In the genomic region with DNA sequence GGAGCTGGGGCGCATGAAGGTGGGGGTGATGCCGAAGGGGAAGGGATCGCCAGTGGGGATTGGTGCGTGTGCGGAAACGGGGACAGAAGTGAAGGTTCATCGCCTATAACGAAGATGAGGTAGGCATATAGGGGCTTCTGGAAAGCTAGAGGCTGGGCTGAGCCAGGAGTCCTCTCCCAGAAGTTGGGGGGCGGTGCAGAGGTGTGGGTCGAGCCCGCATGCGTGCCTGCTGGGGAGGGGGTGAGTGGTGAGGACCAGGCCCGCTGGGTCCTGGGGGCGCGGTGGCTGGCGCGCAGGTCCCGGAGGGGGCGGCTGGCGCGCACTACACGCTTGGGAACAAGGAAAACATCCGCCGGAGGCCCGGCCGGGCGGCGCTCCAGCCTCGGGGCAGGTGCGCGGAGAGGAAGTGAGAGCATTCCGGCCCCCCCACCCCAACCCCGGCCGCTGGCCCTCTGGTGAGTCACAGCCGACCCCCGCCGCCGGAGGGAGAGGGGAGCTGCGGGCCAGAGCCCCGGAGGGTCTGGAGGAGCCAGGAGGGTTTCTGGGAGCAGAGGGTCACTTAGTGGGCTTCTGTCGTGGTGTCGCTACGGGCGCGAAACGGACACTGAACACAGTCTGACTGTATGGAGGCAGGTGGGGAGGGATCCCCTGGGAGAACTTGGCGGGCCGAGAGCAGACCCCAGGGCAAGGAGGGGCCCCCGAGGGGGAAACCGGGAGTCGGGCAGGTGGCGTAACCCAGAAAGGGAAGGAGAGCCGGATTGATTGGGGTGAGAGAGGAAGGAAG, we compare ENCODE assay signal across 8 cellular contexts. TPM values are rescaled to one million over a fixed set of nuclear protein-coding genes. Genes with fewer than 3 reads are reported as not detected.
DNase-seq lines count a peak whose midpoint lies in the region; ATAC-seq and TF ChIP-seq lines count a peak whose summit lies in the region.

No MANE protein-coding gene starts in this region.

- peaks cover 38% of the 10 kb centered on the region for H3K4me1 Mint-ChIP-seq in stimulated activated naive CD8-positive, alpha-beta T cell treated with anti-CD3 and anti-CD28 coated beads, Interleukin-15, amount 100 ng/mL, for 72 hours

- no peaks in the 10 kb centered on the region for H3K9me3 Mint-ChIP-seq in stimulated activated naive CD8-positive, alpha-beta T cell treated with anti-CD3 and anti-CD28 coated beads, Interleukin-15, amount 100 ng/mL, for 72 hours

- peak; percentile 52 for ATAC-seq in HG02840 (IDR thresholded peaks at IDR 0.05; ENCODE audit: low FRiP score, unreplicated experiment)
- ATAC-seq in stimulated activated naive CD8-positive, alpha-beta T cell treated with anti-CD3 and anti-CD28 coated beads, Interleukin-15, amount 100 ng/mL, for 72 hours = peak; percentile 91

- H3K27me3 Mint-ChIP-seq in stimulated activated naive CD8-positive, alpha-beta T cell treated with anti-CD3 and anti-CD28 coated beads, Interleukin-15, amount 100 ng/mL, for 72 hours = no peaks in the 10 kb centered on the region

- H3K4me3 ChIP-seq in epithelial cell of proximal tubule (ENCODE audit: low read depth, low read length) = peak overlapping the region; percentile 91
- peak overlapping the region; percentile 71 to 72 for H3K4me3 ChIP-seq in muscle layer of colon (ENCODE audit: low read depth in 1 of 2, low read length in 2 of 2)

- peaks cover 21% of the 10 kb centered on the region for H3K36me3 ChIP-seq in muscle layer of colon (ENCODE audit: insufficient read depth, low read length)

- H3K27ac Mint-ChIP-seq in stimulated activated naive CD8-positive, alpha-beta T cell treated with anti-CD3 and anti-CD28 coated beads, Interleukin-15, amount 100 ng/mL, for 72 hours = peak overlapping the region; percentile 93 to 98

- TF ChIP-seq CTCF in epithelial cell of proximal tubule (conservative IDR thresholded peaks at IDR 0.05; ENCODE audit: low read depth, low read length) = no peak

- no peaks in the 10 kb centered on the region for H3K9me3 ChIP-seq in muscle layer of colon (ENCODE audit: low read length)

- peak overlapping the region; percentile 89 to 97 for H3K4me3 Mint-ChIP-seq in stimulated activated naive CD8-positive, alpha-beta T cell treated with anti-CD3 and anti-CD28 coated beads, Interleukin-15, amount 100 ng/mL, for 72 hours

- peak overlapping the region; percentile 81 for H3K9ac ChIP-seq in muscle layer of colon (ENCODE audit: low read length)

- H3K27ac ChIP-seq in muscle layer of colon (ENCODE audit: low read depth, low read length) = peak overlapping the region; percentile 79

- DNase-seq in NCI-H1436 (lab: John Stamatoyannopoulos, UW) (peak; percentile 65), NCI-H1436 treated with DMSO at 0.1 percent for 48 hours (lab: John Stamatoyannopoulos, UW) (no peak), NCI-H2196 (lab: John Stamatoyannopoulos, UW; ENCODE audit: unreplicated experiment) (peak; percentile 74), epithelial cell of proximal tubule (ENCODE audit: low read depth) (no peak)
- DNase-seq in activated CD8-positive, alpha-beta memory T cell treated with anti-CD3 and anti-CD28 coated beads for 1 hour (ENCODE audit: extremely low read depth in 1 of 2, low read depth in 1 of 2) = peak; percentile 23 to 46
- DNase-seq in stimulated activated naive CD8-positive, alpha-beta T cell treated with anti-CD3 and anti-CD28 coated beads, Interleukin-15, amount 100 ng/mL, for 72 hours = peak; percentile 37 to 76

- no peaks in the 10 kb centered on the region for H3K27me3 ChIP-seq in muscle layer of colon (ENCODE audit: control insufficient read depth in 1 of 2, insufficient read depth in 2 of 2, low read length in 2 of 2)

- peaks cover 23% of the 10 kb centered on the region for H3K4me1 ChIP-seq in muscle layer of colon (ENCODE audit: insufficient read depth, low read length)

RNA-seq across cellular contexts. Expression of a gene that starts 2.9 kb away (rescaled TPM):
- not detected in 2 replicates for total RNA-seq in epithelial cell of proximal tubule

RNA-seq across cellular contexts. Expression of a gene that starts 7.8 kb away (rescaled TPM):
- total RNA-seq in epithelial cell of proximal tubule = 13.6 and 14.9 TPM in 2 replicates

RNA-seq across cellular contexts. Expression of a gene that starts 7.9 kb away (rescaled TPM):
- total RNA-seq in epithelial cell of proximal tubule = 32.8 and 39.3 TPM in 2 replicates

RNA-seq across cellular contexts. Expression of a gene that starts 24.5 kb away (rescaled TPM):
- total RNA-seq in epithelial cell of proximal tubule = 49.9 and 66.4 TPM in 2 replicates

RNA-seq across cellular contexts. Expression of a gene that starts 24.9 kb away (rescaled TPM):
- 114 and 177 TPM in 2 replicates for total RNA-seq in epithelial cell of proximal tubule

Comparison
In these comparisons a context has a peak if more than half of its experiments do, and no peak if none do; other contexts are left out.
1. DNase-seq: peak in NCI-H1436 (single experiment), NCI-H2196 (single experiment), activated CD8-positive, alpha-beta memory T cell treated with anti-CD3 and anti-CD28 coated beads for 1 hour (2 of 2) and stimulated activated naive CD8-positive, alpha-beta T cell treated with anti-CD3 and anti-CD28 coated beads, Interleukin-15, amount 100 ng/mL, for 72 hours (2 of 2); none in NCI-H1436 treated with DMSO at 0.1 percent for 48 hours (single experiment) and epithelial cell of proximal tubule (single experiment).